ENCODE assay signal across 12 cellular contexts in the genomic region with DNA sequence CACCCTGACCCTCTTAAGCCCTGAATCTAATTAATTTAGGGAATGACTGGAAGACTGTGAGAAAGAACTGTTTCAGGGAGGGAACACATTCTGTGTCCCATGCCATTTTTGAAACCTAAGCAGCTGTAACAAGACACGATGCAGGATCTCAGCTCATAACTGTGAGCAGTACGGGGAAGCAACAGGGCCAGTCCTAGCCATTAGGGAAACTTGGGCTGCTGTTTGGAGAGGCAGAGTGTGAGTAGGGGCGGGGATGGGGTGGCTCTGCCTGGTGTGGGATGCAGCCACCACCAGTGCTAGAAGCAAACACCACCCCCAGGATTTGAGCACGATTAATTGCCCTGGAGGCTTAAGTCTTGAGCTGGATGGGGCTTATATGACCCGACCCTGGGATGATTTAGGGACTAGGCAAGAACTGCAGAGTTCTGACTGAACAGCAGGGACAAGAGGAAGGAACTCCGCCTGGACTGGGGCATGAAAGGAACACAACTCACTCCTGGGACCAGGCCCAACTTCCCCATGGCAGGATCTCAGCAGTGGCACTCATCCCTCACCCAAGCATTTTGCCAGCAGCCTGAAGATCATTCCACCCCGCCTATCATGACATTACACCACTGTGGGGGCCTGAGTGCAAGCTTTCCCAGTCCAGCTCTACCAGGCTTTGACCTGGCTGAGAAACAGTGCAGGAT. TPM values are rescaled to one million over a fixed set of nuclear protein-coding genes. Genes with fewer than 3 reads are reported as not detected.
DNase-seq lines count a peak whose midpoint lies in the region; ATAC-seq and TF ChIP-seq lines count a peak whose summit lies in the region.
"Had no signal": no experiment of that assay in that cellular context is flagged by ENCODE, and none has a peak within 500 bp of the region (broad histone marks: within the 10 kb centered on the region; RNA-seq: fewer than 3 reads in every experiment).

No MANE protein-coding gene starts in this region.

- peak overlapping the region; percentile 7 to 59 (median 49) for H3K27ac ChIP-seq in gastrocnemius medialis
- H3K27ac ChIP-seq in spleen = peak overlapping the region in 2 of 8 donors; percentile 10 to 46
- H3K27ac ChIP-seq: Peyer's patch had no signal

- in situ Hi-C loops in gastrocnemius medialis (cut with MboI; ENCODE audit: low sequenced_read_pairs in 4 of 4) = no loop called here

- H3K4me1 ChIP-seq in gastrocnemius medialis (peaks cover 16 to 21% of the 10 kb centered on the region in 2 donors), spleen (peaks cover 3 to 33% (median 15%) of the 10 kb centered on the region in 6 donors)
- H3K4me1 ChIP-seq: Peyer's patch had no signal

- intact Hi-C loops in left cardiac atrium (cut with DNase I) (no loop called here), gastrocnemius medialis (cut with DNase I; ENCODE audit: low total_unique reads) (no loop called here), spleen (cut with DNase I; ENCODE audit: low total_unique reads) (no loop called here)

- H3K27me3 Mint-ChIP-seq in activated T-helper 17 cell treated with anti-CD3 and anti-CD28 coated beads, Interleukin-2, amount 50 U/mL, for 72 hours = no peaks in the 10 kb centered on the region
- H3K27me3 Mint-ChIP-seq: activated CD8-positive, alpha-beta memory T cell treated with anti-CD3 and anti-CD28 coated beads, Interleukin-2, amount 10 ng/mL, durations not matched to agents 7 days and 5 days had no signal

- no peaks in the 10 kb centered on the region for H3K36me3 Mint-ChIP-seq in activated T-helper 17 cell treated with anti-CD3 and anti-CD28 coated beads, Interleukin-2, amount 50 U/mL, for 72 hours (ENCODE audit: low read depth)

- H3K4me1 Mint-ChIP-seq in activated T-helper 17 cell treated with anti-CD3 and anti-CD28 coated beads, Interleukin-2, amount 50 U/mL, for 72 hours = peaks cover 11% of the 10 kb centered on the region

- TF ChIP-seq CTCF in gastrocnemius medialis (IDR thresholded peaks at IDR 0.05 in 4 of 5, conservative IDR thresholded peaks at IDR 0.05 in 1 of 5) (no peak), spleen (IDR thresholded peaks at IDR 0.05 in 8 of 11, conservative IDR thresholded peaks at IDR 0.05 in 3 of 11) (no peak)

- WGBS in spleen, 5 donors = 52 to 87% (median 68%) methylated on average over 5 to 7 of the region's 7 CpGs

- no peak for ATAC-seq in activated T-helper 17 cell treated with anti-CD3 and anti-CD28 coated beads, Interleukin-2, amount 50 U/mL, for 72 hours (replicated peaks)
- ATAC-seq in left cardiac atrium = peak; percentile 77 to 84
- peak; percentile 66 to 81 for ATAC-seq in gastrocnemius medialis
- ATAC-seq: activated CD8-positive, alpha-beta memory T cell treated with anti-CD3 and anti-CD28 coated beads, Interleukin-2, amount 10 ng/mL, durations not matched to agents 7 days and 5 days had no signal

- no peak overlapping the region for H3K4me3 Mint-ChIP-seq in activated T-helper 17 cell treated with anti-CD3 and anti-CD28 coated beads, Interleukin-2, amount 50 U/mL, for 72 hours
- H3K4me3 Mint-ChIP-seq: activated CD8-positive, alpha-beta memory T cell treated with anti-CD3 and anti-CD28 coated beads, Interleukin-2, amount 10 ng/mL, durations not matched to agents 7 days and 5 days; nephron had no signal

- H3K9me3 ChIP-seq in gastrocnemius medialis (no peaks in the 10 kb centered on the region), spleen (no peaks in the 10 kb centered on the region)
- H3K9me3 ChIP-seq: Peyer's patch had no signal

- no peaks in the 10 kb centered on the region for H3K9me3 Mint-ChIP-seq in activated T-helper 17 cell treated with anti-CD3 and anti-CD28 coated beads, Interleukin-2, amount 50 U/mL, for 72 hours

- H3K27me3 ChIP-seq in gastrocnemius medialis (no peaks in the 10 kb centered on the region), spleen (replicated peaks in 1 of 7) (no peaks in the 10 kb centered on the region)
- H3K27me3 ChIP-seq: Peyer's patch had no signal

- TF ChIP-seq POLR2A in gastrocnemius medialis (IDR thresholded peaks at IDR 0.05) = no peak
- TF ChIP-seq POLR2A in spleen (IDR thresholded peaks at IDR 0.05) = no peak

- H3K27ac Mint-ChIP-seq in activated T-helper 17 cell treated with anti-CD3 and anti-CD28 coated beads, Interleukin-2, amount 50 U/mL, for 72 hours = peak overlapping the region; percentile 64
- H3K27ac Mint-ChIP-seq: activated CD8-positive, alpha-beta memory T cell treated with anti-CD3 and anti-CD28 coated beads, Interleukin-2, amount 10 ng/mL, durations not matched to agents 7 days and 5 days had no signal

- H3K36me3 ChIP-seq in gastrocnemius medialis (no peaks in the 10 kb centered on the region), spleen (no peaks in the 10 kb centered on the region)
- H3K36me3 ChIP-seq: Peyer's patch had no signal

- no peak overlapping the region for H3K4me3 ChIP-seq in gastrocnemius medialis
- H3K4me3 ChIP-seq in spleen = no peak overlapping the region
- H3K4me3 ChIP-seq: Peyer's patch had no signal

- DNase-seq in ELF-1 (ENCODE audit: low read depth, low spot score) = peak; percentile 25
- DNase-seq in left cardiac atrium = peak; percentile 41
- DNase-seq in gastrocnemius medialis = peak in 1 of 2 donors; percentile 44
- no peak for DNase-seq in spleen
- DNase-seq in stimulated activated CD4-positive, alpha-beta T cell treated with anti-CD3 and anti-CD28 coated beads, Interleukin-1b, Interleukin-23, amount 100 ng/mL, for 48 hours = no peak
- no peak for DNase-seq in dedifferentiated amniotic fluid mesenchymal stem cell (ENCODE audit: extremely low spot score)
- no peak for DNase-seq in COLO829 (ENCODE audit: low spot score)
- DNase-seq: activated CD8-positive, alpha-beta memory T cell treated with anti-CD3 and anti-CD28 coated beads, Interleukin-2, amount 10 ng/mL, durations not matched to agents 7 days and 5 days; NCI-H2029; Peyer's patch had no signal

RNA-seq across cellular contexts. Expression of gene ATRX, which starts 43.1 kb away (rescaled TPM):
- 10 to 100 TPM; 70.2 to 74.5 TPM for total RNA-seq in activated T-helper 17 cell treated with anti-CD3 and anti-CD28 coated beads, Interleukin-2, amount 50 U/mL, for 72 hours
- 10 to 100 TPM; 69.5 to 75.4 TPM for total RNA-seq in left cardiac atrium
- 10 to 100 TPM; 34.7 to 75.9 (median 50.5) TPM for total RNA-seq in gastrocnemius medialis
- total RNA-seq in spleen = 100 to 1,000 TPM in 6 of 7 donors, 10 to 100 TPM in 1; 86.1 to 150 (median 130) TPM
- 10 to 100 TPM in 1 of 3 donors, 1 to 10 TPM in 2; 8.2 to 15.4 (median 9.5) TPM for polyA plus RNA-seq in spleen

Comparison
In these comparisons a context has a peak if more than half of its experiments do, and no peak if none do; other contexts are left out.
1. DNase-seq: peak in ELF-1 (single experiment) and left cardiac atrium (single experiment); none in spleen (single experiment), stimulated activated CD4-positive, alpha-beta T cell treated with anti-CD3 and anti-CD28 coated beads, Interleukin-1b, Interleukin-23, amount 100 ng/mL, for 48 hours (single experiment), dedifferentiated amniotic fluid mesenchymal stem cell (single experiment) and COLO829 (single experiment).